8 cellular contexts compared by ENCODE assay signal in the genomic region with DNA sequence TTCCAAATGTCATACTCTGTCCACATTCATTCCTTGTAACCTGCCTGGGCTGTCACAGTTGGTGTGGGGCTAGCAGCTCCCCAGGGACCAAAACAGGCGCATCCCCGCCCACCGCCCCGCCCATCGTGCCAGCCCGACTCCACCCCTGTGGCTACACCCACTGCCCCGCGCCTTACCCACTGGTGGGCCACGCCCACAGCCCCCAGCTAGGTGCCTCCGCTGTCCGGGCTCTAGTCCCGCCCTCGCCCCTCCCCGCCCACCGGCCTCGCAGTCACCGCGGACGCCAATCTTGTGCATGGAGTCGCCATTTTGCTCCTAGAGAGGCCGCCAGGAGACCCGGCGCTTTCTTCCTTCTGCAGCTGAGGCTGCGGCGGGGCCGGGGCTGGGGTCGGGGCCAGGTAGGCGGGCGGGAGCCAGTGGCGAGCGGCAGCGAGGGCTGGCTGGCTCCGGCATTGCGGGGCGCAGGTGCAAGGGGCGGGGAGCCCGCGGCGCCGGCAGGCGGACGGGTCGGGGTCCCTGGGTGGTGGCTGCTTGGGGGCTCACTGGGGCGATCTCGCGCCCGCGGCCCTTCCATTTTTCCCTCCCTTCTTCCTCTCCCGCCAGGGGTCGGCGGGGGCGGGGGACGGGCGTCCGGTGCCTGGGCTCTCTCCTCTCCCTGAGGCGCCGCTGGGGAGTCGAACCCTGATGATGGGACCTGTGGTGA. TPM values are rescaled to one million over a fixed set of nuclear protein-coding genes. Genes with fewer than 3 reads are reported as not detected.
DNase-seq lines count a peak whose midpoint lies in the region; TF ChIP-seq lines count a peak whose summit lies in the region.

A gene with protein sequence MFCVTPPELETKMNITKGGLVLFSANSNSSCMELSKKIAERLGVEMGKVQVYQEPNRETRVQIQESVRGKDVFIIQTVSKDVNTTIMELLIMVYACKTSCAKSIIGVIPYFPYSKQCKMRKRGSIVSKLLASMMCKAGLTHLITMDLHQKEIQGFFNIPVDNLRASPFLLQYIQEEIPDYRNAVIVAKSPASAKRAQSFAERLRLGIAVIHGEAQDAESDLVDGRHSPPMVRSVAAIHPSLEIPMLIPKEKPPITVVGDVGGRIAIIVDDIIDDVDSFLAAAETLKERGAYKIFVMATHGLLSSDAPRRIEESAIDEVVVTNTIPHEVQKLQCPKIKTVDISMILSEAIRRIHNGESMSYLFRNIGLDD (plus strand): TSS at position 268 of the 703 bp plus-strand sequence. CDS start 7,703 bp downstream, outside the sequence.

- H4K20me1 ChIP-seq in neural progenitor cell (ENCODE audit: low read depth): peaks cover 34% of the 10 kb centered on the region

- intact Hi-C loops in stomach (cut with DNase I; ENCODE audit: low total_unique reads): no loop called here

- peak within 1 kb of the TSS; percentile 75 for H2AFZ ChIP-seq in neural progenitor cell (replicated peaks)

- H3K27me3 ChIP-seq in neural progenitor cell (no peaks in the 10 kb centered on the region), stomach (no peaks in the 10 kb centered on the region)

- CTCF ChIA-PET in HEK293 (lab: Yijun Ruan, JAX): interaction anchor here (0.6 to 1.2 kb wide), 2 partner anchors 103 to 641 kb away, joined by 3 to 4 read pairs; no protein-coding TSS in a partner anchor

- DNase-seq in EL: peak; percentile 95
- peak; percentile 98 for DNase-seq in NB4 (ENCODE audit: low read depth)
- DNase-seq in SK-MEL-5 (ENCODE audit: low read depth, low spot score): peak; percentile 97
- peak; percentile 79 to 95 (median 87) for DNase-seq in activated naive CD4-positive, alpha-beta T cell (lab: John Stamatoyannopoulos, UW)
- peak; percentile 94 to 98 for DNase-seq in foreskin fibroblast
- DNase-seq in neural progenitor cell (ENCODE audit: low spot score): peak; percentile 98
- DNase-seq in stomach: peak; percentile 98

- peaks cover 9% of the 10 kb centered on the region for H3K36me3 Mint-ChIP-seq in neural progenitor cell

- H3K4me3 Mint-ChIP-seq in neural progenitor cell: peak within 1 kb of the TSS; percentile 95

- H3K4me1 ChIP-seq in HEK293 (ENCODE audit: control insufficient read depth, insufficient read depth, low read length): peaks cover 6% of the 10 kb centered on the region; the same call in 1 of the 2 replicates
- H3K4me1 ChIP-seq in neural progenitor cell: peaks cover 18% of the 10 kb centered on the region
- H3K4me1 ChIP-seq in stomach: peaks cover 23 to 59% (median 46%) of the 10 kb centered on the region in 4 donors

- peaks cover 64% of the 10 kb centered on the region for H3K79me2 ChIP-seq in neural progenitor cell (ENCODE audit: low read depth)

- WGBS in stomach, 5 donors: 0 to 1% (median 0%) methylated on average over 13 to 58 of the region's 58 CpGs

- peaks cover 24% of the 10 kb centered on the region for H3F3A ChIP-seq in neural progenitor cell (ENCODE audit: low read depth)

- TF ChIP-seq CTCF in HEK293 (tag by site-specific recombination; IDR thresholded peaks at IDR 0.05) (no peak), NB4 (IDR thresholded peaks at IDR 0.05; ENCODE audit: low read depth, low read length) (no peak), foreskin fibroblast (IDR thresholded peaks at IDR 0.05; ENCODE audit: low read depth, low read length) (no peak), neural progenitor cell (IDR thresholded peaks at IDR 0.05) (no peak), stomach (IDR thresholded peaks at IDR 0.05) (no peak)

- H3K27ac Mint-ChIP-seq in neural progenitor cell: peak within 1 kb of the TSS; percentile 0

- TF ChIP-seq POLR2A in NB4 (IDR thresholded peaks at IDR 0.05; ENCODE audit: extremely low read depth, insufficient read length) (peak; percentile 65), stomach (IDR thresholded peaks at IDR 0.05) (no peak)

- H3K36me3 ChIP-seq in HEK293 (ENCODE audit: control insufficient read depth in 2 of 2, insufficient read depth in 1 of 2, low read length in 2 of 2): peaks cover 0 to 8% of the 10 kb centered on the region in 2 experiments; a peak in 1 of 3 replicates
- no peaks in the 10 kb centered on the region for H3K36me3 ChIP-seq in neural progenitor cell
- no peaks in the 10 kb centered on the region for H3K36me3 ChIP-seq in stomach

- H3K4me2 ChIP-seq in neural progenitor cell: peak within 1 kb of the TSS; percentile 100

- POLR2A ChIA-PET in HEK293 (lab: Yijun Ruan, JAX): interaction anchor here (0.5 to 1.4 kb wide), 11 partner anchors 8 to 644 kb away, joined by 3 to 6 read pairs (median 3); a partner anchor contains a TSS

- in situ Hi-C loops in SK-MEL-5 (cut with HindIII; ENCODE audit: low pct_unique_long_range_greater_than_20kb, low sequenced_read_pairs): no loop called here

- H3K4me1 Mint-ChIP-seq in neural progenitor cell: peaks cover 34% of the 10 kb centered on the region

- H3K9me3 Mint-ChIP-seq in neural progenitor cell: no peaks in the 10 kb centered on the region

- peak within 1 kb of the TSS; percentile 93 for H3K9ac ChIP-seq in neural progenitor cell

- peaks cover 4% of the 10 kb centered on the region for H3K27me3 Mint-ChIP-seq in neural progenitor cell (ENCODE audit: insufficient read depth, low read depth)

- no peak for TF ChIP-seq EP300 in stomach (IDR thresholded peaks at IDR 0.05)

- H3K9me3 ChIP-seq in HEK293 (ENCODE audit: control insufficient read depth, insufficient read depth, low read depth, low read length) (no peaks in the 10 kb centered on the region), neural progenitor cell (ENCODE audit: low read depth) (no peaks in the 10 kb centered on the region), stomach (no peaks in the 10 kb centered on the region)

- peak within 1 kb of the TSS; percentile 67 for H3K27ac ChIP-seq in HEK293 (ENCODE audit: extremely low read depth, low read depth, low read length)
- peak within 1 kb of the TSS; percentile 97 for H3K27ac ChIP-seq in neural progenitor cell
- H3K27ac ChIP-seq in stomach: peak within 1 kb of the TSS; percentile 94 to 99 (median 97)

- H3K4me3 ChIP-seq in HEK293 (ENCODE audit: low read depth, low read length) (peak within 1 kb of the TSS; percentile 76), NB4 (ENCODE audit: low read depth, low read length) (peak within 1 kb of the TSS; percentile 95), foreskin fibroblast (ENCODE audit: low read depth in 1 of 2, low read length in 2 of 2) (peak within 1 kb of the TSS; percentile 77 to 87), neural progenitor cell (peak within 1 kb of the TSS; percentile 96), stomach (peak within 1 kb of the TSS; percentile 73 to 99 (median 92))

TF ChIP-seq in HEK293, 187 proteins besides CTCF, POLR2A, EP300 and RAD21 (continues in another document):
- TF ChIP-seq, protein P1, sequence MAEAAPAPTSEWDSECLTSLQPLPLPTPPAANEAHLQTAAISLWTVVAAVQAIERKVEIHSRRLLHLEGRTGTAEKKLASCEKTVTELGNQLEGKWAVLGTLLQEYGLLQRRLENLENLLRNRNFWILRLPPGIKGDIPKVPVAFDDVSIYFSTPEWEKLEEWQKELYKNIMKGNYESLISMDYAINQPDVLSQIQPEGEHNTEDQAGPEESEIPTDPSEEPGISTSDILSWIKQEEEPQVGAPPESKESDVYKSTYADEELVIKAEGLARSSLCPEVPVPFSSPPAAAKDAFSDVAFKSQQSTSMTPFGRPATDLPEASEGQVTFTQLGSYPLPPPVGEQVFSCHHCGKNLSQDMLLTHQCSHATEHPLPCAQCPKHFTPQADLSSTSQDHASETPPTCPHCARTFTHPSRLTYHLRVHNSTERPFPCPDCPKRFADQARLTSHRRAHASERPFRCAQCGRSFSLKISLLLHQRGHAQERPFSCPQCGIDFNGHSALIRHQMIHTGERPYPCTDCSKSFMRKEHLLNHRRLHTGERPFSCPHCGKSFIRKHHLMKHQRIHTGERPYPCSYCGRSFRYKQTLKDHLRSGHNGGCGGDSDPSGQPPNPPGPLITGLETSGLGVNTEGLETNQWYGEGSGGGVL (tag by site-specific recombination; IDR thresholded peaks at IDR 0.05): peak; percentile 32; the same call in 1 of the 2 replicates
- TF ChIP-seq ZNF473 (tag by site-specific recombination; IDR thresholded peaks at IDR 0.05) (no peak), ZNF792 (tag by site-specific recombination; IDR thresholded peaks at IDR 0.05) (no peak), ZNF354C (tag by site-specific recombination; IDR thresholded peaks at IDR 0.05; ENCODE audit: borderline replicate concordance, low read depth) (no peak), ZNF37A (tag by site-specific recombination; IDR thresholded peaks at IDR 0.05) (no peak), ZSCAN23 (tag by site-specific recombination; IDR thresholded peaks at IDR 0.05) (no peak), ZXDB (tag by site-specific recombination; IDR thresholded peaks at IDR 0.05) (no peak), FEZF1 (tag by site-specific recombination; IDR thresholded peaks at IDR 0.05) (no peak), ZNF221 (tag by site-specific recombination; IDR thresholded peaks at IDR 0.05; ENCODE audit: borderline replicate concordance) (no peak), GLIS2 (tag by site-specific recombination; IDR thresholded peaks at IDR 0.05) (peak; percentile 94)
- TF ChIP-seq, protein P2, sequence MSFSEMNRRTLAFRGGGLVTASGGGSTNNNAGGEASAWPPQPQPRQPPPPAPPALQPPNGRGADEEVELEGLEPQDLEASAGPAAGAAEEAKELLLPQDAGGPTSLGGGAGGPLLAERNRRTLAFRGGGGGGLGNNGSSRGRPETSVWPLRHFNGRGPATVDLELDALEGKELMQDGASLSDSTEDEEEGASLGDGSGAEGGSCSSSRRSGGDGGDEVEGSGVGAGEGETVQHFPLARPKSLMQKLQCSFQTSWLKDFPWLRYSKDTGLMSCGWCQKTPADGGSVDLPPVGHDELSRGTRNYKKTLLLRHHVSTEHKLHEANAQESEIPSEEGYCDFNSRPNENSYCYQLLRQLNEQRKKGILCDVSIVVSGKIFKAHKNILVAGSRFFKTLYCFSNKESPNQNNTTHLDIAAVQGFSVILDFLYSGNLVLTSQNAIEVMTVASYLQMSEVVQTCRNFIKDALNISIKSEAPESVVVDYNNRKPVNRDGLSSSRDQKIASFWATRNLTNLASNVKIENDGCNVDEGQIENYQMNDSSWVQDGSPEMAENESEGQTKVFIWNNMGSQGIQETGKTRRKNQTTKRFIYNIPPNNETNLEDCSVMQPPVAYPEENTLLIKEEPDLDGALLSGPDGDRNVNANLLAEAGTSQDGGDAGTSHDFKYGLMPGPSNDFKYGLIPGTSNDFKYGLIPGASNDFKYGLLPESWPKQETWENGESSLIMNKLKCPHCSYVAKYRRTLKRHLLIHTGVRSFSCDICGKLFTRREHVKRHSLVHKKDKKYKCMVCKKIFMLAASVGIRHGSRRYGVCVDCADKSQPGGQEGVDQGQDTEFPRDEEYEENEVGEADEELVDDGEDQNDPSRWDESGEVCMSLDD (tag by site-specific recombination; IDR thresholded peaks at IDR 0.05): no peak; the same call in 1 of the 2 replicates

RNA-seq across cellular contexts. Expression of the gene that starts here (rescaled TPM):
- 61.4 and 63.6 TPM in 2 replicates for total RNA-seq in SK-MEL-5 (2014; rRNA removed; shearing (Covaris generic))
- polyA plus RNA-seq in SK-MEL-5 (2015; cell fraction: cytosol; rRNA removed): 33.2 and 36.8 TPM in 2 replicates
- polyA plus RNA-seq in SK-MEL-5 (2015; cell fraction: nucleus; rRNA removed): 26.9 and 27.0 TPM in 2 replicates
- total RNA-seq in neural progenitor cell (ENCODE audit: low replicate concordance) (100 and 145 TPM in 2 replicates), stomach (100 to 1,000 TPM in 2 of 5 donors, 10 to 100 TPM in 2, 1 to 10 TPM in 1; 5.3 to 478 (median 39.7) TPM)
- polyA plus RNA-seq in stomach: 10 to 100 TPM; 16.8 to 24.7 (median 18.1) TPM

Comparison
In these comparisons a context has a peak if more than half of its experiments do, and no peak if none do; other contexts are left out.
1. Peak in every context shown above with its lines: DNase-seq, H3K4me3 ChIP-seq and H3K27ac ChIP-seq.